19 cellular contexts compared by ENCODE assay signal in the genomic region with DNA sequence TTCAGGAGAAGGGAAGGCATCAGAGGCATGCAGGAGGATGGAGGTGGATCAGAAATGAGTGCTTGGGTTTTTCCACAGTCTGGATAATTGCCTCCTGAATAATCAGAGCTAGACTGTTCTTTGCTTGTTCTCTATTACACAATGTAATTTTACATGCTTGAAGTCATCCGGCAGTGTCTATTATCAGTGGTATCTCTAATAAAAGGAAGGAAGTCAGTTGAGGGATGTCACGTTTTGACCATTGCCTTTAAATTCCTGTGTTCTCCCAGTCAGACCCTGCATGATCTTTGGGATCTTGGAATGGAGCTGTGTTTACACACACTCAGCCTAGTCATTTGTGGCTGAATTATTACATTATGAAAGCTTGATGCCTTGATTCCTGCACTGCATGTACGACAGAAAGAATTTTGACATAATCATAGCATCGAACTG.
DNase-seq lines count a peak whose midpoint lies in the region; FAIRE-seq and TF ChIP-seq lines count a peak whose summit lies in the region.
"Had no signal": no experiment of that assay in that cellular context is flagged by ENCODE, and none has a peak within 500 bp of the region (broad histone marks: within the 10 kb centered on the region; RNA-seq: fewer than 3 reads in every experiment).

No MANE protein-coding gene starts in this region.

- H3K27ac Mint-ChIP-seq in HFFc6 = peak overlapping the region; percentile 82
- no peak overlapping the region for H3K27ac Mint-ChIP-seq in astrocyte (ENCODE audit: unreplicated experiment)

- H3K27me3 Mint-ChIP-seq in HFFc6 (ENCODE audit: insufficient read depth) (no peaks in the 10 kb centered on the region), astrocyte (ENCODE audit: low read depth, unreplicated experiment) (peaks cover 14% of the 10 kb centered on the region)

- H3K36me3 ChIP-seq in astrocyte (ENCODE audit: insufficient read depth, low read length) (no peaks in the 10 kb centered on the region), spleen (no peaks in the 10 kb centered on the region)
- H3K36me3 ChIP-seq: BE2C, stomach had no signal

- H3K9ac ChIP-seq in astrocyte (ENCODE audit: low read length) = no peak overlapping the region

- CTCF ChIA-PET in AG04450 (lab: Charles Lee) = interaction anchor here (1.3 kb wide), 1 partner anchor 191 kb away, joined by 4 read pairs; a partner anchor contains a TSS

- TF ChIP-seq POLR2A in lower leg skin (IDR thresholded peaks at IDR 0.05) (no peak), spleen (IDR thresholded peaks at IDR 0.05) (no peak)

- H3K9me3 ChIP-seq in AG04450 (ENCODE audit: control insufficient read depth, insufficient read depth, low read length) = no peaks in the 10 kb centered on the region
- no peaks in the 10 kb centered on the region for H3K9me3 ChIP-seq in astrocyte (ENCODE audit: insufficient read depth, low read depth, low read length)
- H3K9me3 ChIP-seq in spleen = no peaks in the 10 kb centered on the region
- H3K9me3 ChIP-seq: BE2C, stomach had no signal

- H3K36me3 Mint-ChIP-seq in HFFc6 (ENCODE audit: low read depth) (no peaks in the 10 kb centered on the region; the same call in 1 of the 2 replicates), astrocyte (ENCODE audit: low read depth, unreplicated experiment) (no peaks in the 10 kb centered on the region)

- TF ChIP-seq CTCF in AG04450 (IDR thresholded peaks at IDR 0.05; ENCODE audit: low read depth, low read length) (no peak), HFFc6 (IDR thresholded peaks at IDR 0.05) (no peak), astrocyte (IDR thresholded peaks at IDR 0.05; ENCODE audit: insufficient read depth, low read depth, low read length) (no peak), lower leg skin (IDR thresholded peaks at IDR 0.05) (no peak), spleen (IDR thresholded peaks at IDR 0.05 in 8 of 11, conservative IDR thresholded peaks at IDR 0.05 in 3 of 11) (no peak)

- H3K9me3 Mint-ChIP-seq in HFFc6 (no peaks in the 10 kb centered on the region), astrocyte (ENCODE audit: unreplicated experiment) (peaks cover 3% of the 10 kb centered on the region)

- H2AFZ ChIP-seq in astrocyte (ENCODE audit: low read depth, low read length) = no peak overlapping the region

- no peaks in the 10 kb centered on the region for H3K79me2 ChIP-seq in astrocyte (ENCODE audit: insufficient read depth, low read length)

- H3K4me2 ChIP-seq in astrocyte (ENCODE audit: low read length) = peak overlapping the region; percentile 5

- H3K27ac ChIP-seq in AG04450 (ENCODE audit: low read depth, low read length) = no peak overlapping the region
- no peak overlapping the region for H3K27ac ChIP-seq in astrocyte (ENCODE audit: low read depth, low read length)
- no peak overlapping the region for H3K27ac ChIP-seq in spleen
- H3K27ac ChIP-seq: stomach had no signal

- POLR2A ChIA-PET in AG04450 (lab: Yijun Ruan, JAX) = interaction anchor here (1.0 kb wide), 1 partner anchor 191 kb away, joined by 3 read pairs; a partner anchor contains a TSS

- H3K4me1 Mint-ChIP-seq in HFFc6 (ENCODE audit: low read depth) = peaks cover 47% of the 10 kb centered on the region
- peaks cover 4% of the 10 kb centered on the region for H3K4me1 Mint-ChIP-seq in astrocyte (ENCODE audit: low read depth, unreplicated experiment)

- H3K4me3 Mint-ChIP-seq in HFFc6 = peak overlapping the region; percentile 62
- no peak overlapping the region for H3K4me3 Mint-ChIP-seq in astrocyte (ENCODE audit: unreplicated experiment)

- DNase-seq in AG04450 (ENCODE audit: low read depth, low spot score) (peak; percentile 54), HFFc6 (peak; percentile 99), astrocyte (ENCODE audit: low read depth) (peak; percentile 40), left kidney (ENCODE audit: low read depth, low spot score) (peak; percentile 22), Ammon's horn (ENCODE audit: low spot score) (no peak), lower leg skin (ENCODE audit: low spot score in 2 of 2) (no peak), spleen (no peak), NCI-H146 (lab: John Stamatoyannopoulos, UW) (no peak)
- DNase-seq: activated CD4-positive, alpha-beta T cell treated with anti-CD3 and anti-CD28 coated beads, Interleukin-2, amount 50 U/mL, for 48 hours; amygdala; BE2C; DND-41; NCI-H1092 treated with DMSO at 0.1 percent for 48 hours; NCI-H2171; NK-92 treated with Interleukin-12 subunit alpha and Interleukin-12 subunit beta, amount 100 ng/mL, for 24 hours; SHP77; stomach; T-helper 9 cell had no signal

- peak; percentile 89 for FAIRE-seq in astrocyte (lab: Jason Lieb, UNC)
- FAIRE-seq: GM12892 had no signal

- WGBS in lower leg skin, 2 donors = 38 to 52% methylated on average over 4 of the region's 4 CpGs
- 41 to 66% (median 52%) methylated on average over 4 of the region's 4 CpGs for WGBS in spleen, 5 donors

- H4K20me1 ChIP-seq in astrocyte (ENCODE audit: insufficient read depth, low read length) = no peaks in the 10 kb centered on the region

- H3K4me3 ChIP-seq in AG04450 (ENCODE audit: low read depth, low read length) (no peak overlapping the region), astrocyte (ENCODE audit: insufficient read depth, low read depth, low read length) (no peak overlapping the region), lower leg skin (ENCODE audit: low read depth, poor library complexity, severe bottlenecking) (no peak overlapping the region), spleen (no peak overlapping the region)
- H3K4me3 ChIP-seq: stomach had no signal

- H3K27me3 ChIP-seq in AG04450 (ENCODE audit: control insufficient read depth, insufficient read depth, low read length) = no peaks in the 10 kb centered on the region
- H3K27me3 ChIP-seq in astrocyte (ENCODE audit: insufficient read depth, low read length) = no peaks in the 10 kb centered on the region
- no peaks in the 10 kb centered on the region for H3K27me3 ChIP-seq in spleen (replicated peaks in 1 of 7)
- H3K27me3 ChIP-seq: BE2C, stomach had no signal

- intact Hi-C loops in lower leg skin (cut with DNase I; ENCODE audit: low total_unique reads) (no loop called here), spleen (cut with DNase I; ENCODE audit: low total_unique reads) (no loop called here)

- H3K4me1 ChIP-seq in astrocyte (ENCODE audit: insufficient read depth, low read length) = no peaks in the 10 kb centered on the region
- no peaks in the 10 kb centered on the region for H3K4me1 ChIP-seq in spleen
- H3K4me1 ChIP-seq: BE2C had no signal

Comparison
In these comparisons a context has a peak if more than half of its experiments do, and no peak if none do; other contexts are left out.
1. DNase-seq: peak in AG04450 (single experiment), HFFc6 (single experiment), astrocyte (single experiment) and left kidney (single experiment); none in Ammon's horn (single experiment), lower leg skin (0 of 2), spleen (single experiment) and NCI-H146 (single experiment).